In the genomic region with DNA sequence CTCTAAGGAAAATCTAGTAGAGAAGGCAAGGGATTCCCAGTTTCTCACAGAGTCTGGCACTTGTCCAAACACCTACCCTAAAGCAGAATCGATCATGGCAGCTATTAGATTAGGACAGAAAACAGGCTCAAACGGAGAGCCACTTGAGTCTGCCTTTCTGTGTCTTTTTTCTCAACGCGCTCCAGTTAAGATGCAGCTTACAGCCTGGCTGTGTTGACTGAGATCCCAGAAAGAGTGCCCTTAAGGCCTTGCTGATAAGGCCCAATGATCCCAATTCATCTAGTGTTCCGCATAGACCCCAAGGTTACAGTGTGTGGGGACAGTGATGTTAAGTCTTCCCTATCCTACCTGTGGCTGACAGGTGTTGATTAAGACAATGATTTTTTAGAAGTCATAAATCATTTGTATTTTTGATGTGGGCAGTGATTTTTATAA, we compare ENCODE assay signal across 8 cellular contexts. TPM values are rescaled to one million over a fixed set of nuclear protein-coding genes. Genes with fewer than 3 reads are reported as not detected.
A peak's percentile ranks its signal among the peaks of the same experiment; 100 is the strongest.
DNase-seq lines count a peak whose midpoint lies in the region; TF ChIP-seq lines count a peak whose summit lies in the region.

No MANE protein-coding gene starts in this region.

- H3K14ac ChIP-seq in mesenchymal stem cell (ENCODE audit: low read length in 2 of 2): no peak overlapping the region

- peak overlapping the region; percentile 79 for H3K4me3 ChIP-seq in brain microvascular endothelial cell (ENCODE audit: low read depth, low read length)
- peak overlapping the region; percentile 26 to 91 for H3K4me3 ChIP-seq in mesenchymal stem cell (ENCODE audit: insufficient read depth in 1 of 2, low read depth in 1 of 2, low read length in 2 of 2)
- H3K4me3 ChIP-seq in uterus: peak overlapping the region; percentile 76 to 84

- intact Hi-C loops in uterus (cut with DNase I; ENCODE audit: low total_unique reads): no loop called here

- no peak overlapping the region for H3K27ac ChIP-seq in brain microvascular endothelial cell
- H3K27ac ChIP-seq in mesenchymal stem cell (ENCODE audit: low read length, poor library complexity, severe bottlenecking): no peak overlapping the region
- peak overlapping the region; percentile 93 to 94 for H3K27ac ChIP-seq in uterus

- H2BK120ac ChIP-seq in mesenchymal stem cell (ENCODE audit: low read depth, low read length): no peak overlapping the region

- peak overlapping the region in 1 of 2 experiments; percentile 57 for H3K18ac ChIP-seq in mesenchymal stem cell (ENCODE audit: low read depth in 1 of 2, low read length in 2 of 2)

- TF ChIP-seq CTCF in brain microvascular endothelial cell (IDR thresholded peaks at IDR 0.05; ENCODE audit: low read depth, low read length, missing control alignments): no peak
- no peak for TF ChIP-seq CTCF in uterus (IDR thresholded peaks at IDR 0.05)
- no peak for TF ChIP-seq CTCF in GM10266 (IDR thresholded peaks at IDR 0.05; ENCODE audit: control insufficient read depth, insufficient read depth, low read depth, missing control alignments)

- H2BK12ac ChIP-seq in mesenchymal stem cell (ENCODE audit: low read length in 2 of 2): no peak overlapping the region

- H3K4me1 ChIP-seq in mesenchymal stem cell (ENCODE audit: control insufficient read depth, insufficient read depth, low read depth, low read length) (no peaks in the 10 kb centered on the region), uterus (peaks cover 4 to 7% of the 10 kb centered on the region in 2 donors)

- no peak overlapping the region for H3K23ac ChIP-seq in mesenchymal stem cell (ENCODE audit: low read length in 2 of 2)

- H4K91ac ChIP-seq in mesenchymal stem cell (ENCODE audit: low read length): no peak overlapping the region

- peak overlapping the region; percentile 95 for H3K4me2 ChIP-seq in mesenchymal stem cell (ENCODE audit: low read length, poor library complexity, severe bottlenecking)

- peak overlapping the region; percentile 88 for H2AK5ac ChIP-seq in mesenchymal stem cell (ENCODE audit: low read length, severe bottlenecking)

- peaks cover 18% of the 10 kb centered on the region for H3K79me1 ChIP-seq in mesenchymal stem cell (replicated peaks; ENCODE audit: low read length, poor library complexity, severe bottlenecking)

- H3K9ac ChIP-seq in mesenchymal stem cell (ENCODE audit: low read length): peak overlapping the region; percentile 97

- H2BK5ac ChIP-seq in mesenchymal stem cell (ENCODE audit: low read depth, low read length, poor library complexity, severe bottlenecking): no peak overlapping the region

- H3K27me3 ChIP-seq in brain microvascular endothelial cell (replicated peaks): no peaks in the 10 kb centered on the region
- peaks cover 0 to 3% of the 10 kb centered on the region in 2 experiments for H3K27me3 ChIP-seq in mesenchymal stem cell (ENCODE audit: control insufficient read depth in 1 of 2, insufficient read depth in 1 of 2, low read length in 2 of 2)
- no peaks in the 10 kb centered on the region for H3K27me3 ChIP-seq in uterus

- H3K36me3 ChIP-seq in brain microvascular endothelial cell (replicated peaks) (no peaks in the 10 kb centered on the region), mesenchymal stem cell (ENCODE audit: control insufficient read depth in 1 of 2, insufficient read depth in 2 of 2, low read depth in 1 of 2, low read length in 2 of 2) (peaks cover 0 to 10% of the 10 kb centered on the region in 2 experiments), uterus (no peaks in the 10 kb centered on the region)

- H4K8ac ChIP-seq in mesenchymal stem cell (ENCODE audit: low read length): peak overlapping the region; percentile 60

- H3K4ac ChIP-seq in mesenchymal stem cell (ENCODE audit: low read depth in 1 of 2, low read length in 2 of 2): peak overlapping the region in 1 of 2 experiments; percentile 24

- DNase-seq in DMS79 (lab: John Stamatoyannopoulos, UW) (peak; percentile 21), DMS79 treated with DMSO at 0.1 percent for 48 hours (lab: John Stamatoyannopoulos, UW) (no peak), NCI-H345 (lab: John Stamatoyannopoulos, UW) (peak; percentile 56), brain microvascular endothelial cell (no peak), mesenchymal stem cell (peak; percentile 46), uterus (no peak), GDM1 (lab: John Stamatoyannopoulos, UW) (no peak), GM10266 (ENCODE audit: extremely low spot score) (no peak)

- peak overlapping the region; percentile 63 for H2BK15ac ChIP-seq in mesenchymal stem cell (ENCODE audit: low read depth, poor library complexity, severe bottlenecking)

- in situ Hi-C loops in brain microvascular endothelial cell (cut with HindIII; ENCODE audit: low pct_ligation_motif_present, low sequenced_read_pairs): no loop called here

- no peak overlapping the region for H2AFZ ChIP-seq in mesenchymal stem cell (ENCODE audit: low read depth, low read length)

- TF ChIP-seq POLR2A in uterus (IDR thresholded peaks at IDR 0.05): no peak

- H3K9me3 ChIP-seq in mesenchymal stem cell (ENCODE audit: control insufficient read depth, low read length) (no peaks in the 10 kb centered on the region), uterus (no peaks in the 10 kb centered on the region)

- 53% methylated on average over 5 of the region's 5 CpGs for WGBS in mesenchymal stem cell

RNA-seq across cellular contexts. Expression of a gene that starts 1.0 kb away (rescaled TPM):
- polyA plus RNA-seq in mesenchymal stem cell (2013, experiment 1 of 2): 37.8 TPM
- 40.9 TPM for polyA plus RNA-seq in mesenchymal stem cell (2013, experiment 2 of 2)
- 100 to 1,000 TPM in 1 of 4 donors, 10 to 100 TPM in 3; 65.4 to 215 (median 76.0) TPM for total RNA-seq in uterus

Comparison
In these comparisons a context has a peak if more than half of its experiments do, and no peak if none do; other contexts are left out.
1. DNase-seq: peak in DMS79 (single experiment), NCI-H345 (single experiment) and mesenchymal stem cell (single experiment); none in DMS79 treated with DMSO at 0.1 percent for 48 hours (single experiment), brain microvascular endothelial cell (single experiment), uterus (0 of 2), GDM1 (single experiment) and GM10266 (single experiment).
2. H3K27ac ChIP-seq: peak in uterus (2 of 2); none in brain microvascular endothelial cell (single experiment) and mesenchymal stem cell (single experiment).
3. Peak in every context shown above with its lines, with median percentiles within 50 percentile points of each other: H3K4me3 ChIP-seq.